In genomic region chr2:205323929-205324328, GRCh38 we compare ENCODE assay signal across 1 cellular context.
TF ChIP-seq lines count a peak whose summit lies in the region.

No MANE protein-coding gene starts in this region.

TF ChIP-seq in GM23338, 12 proteins besides CTCF, POLR2A, EP300 and RAD21 (continued from another document):
- TF ChIP-seq ZNF462 (CRISPR knock-in tag; IDR thresholded peaks at IDR 0.05) (no peak), ZNF331 (CRISPR knock-in tag; IDR thresholded peaks at IDR 0.05; ENCODE audit: low read depth) (no peak), NANOG (IDR thresholded peaks at IDR 0.05; ENCODE audit: borderline replicate concordance) (no peak), JUNB (IDR thresholded peaks at IDR 0.05; ENCODE audit: unreplicated experiment) (no peak)
